In the genomic region with DNA sequence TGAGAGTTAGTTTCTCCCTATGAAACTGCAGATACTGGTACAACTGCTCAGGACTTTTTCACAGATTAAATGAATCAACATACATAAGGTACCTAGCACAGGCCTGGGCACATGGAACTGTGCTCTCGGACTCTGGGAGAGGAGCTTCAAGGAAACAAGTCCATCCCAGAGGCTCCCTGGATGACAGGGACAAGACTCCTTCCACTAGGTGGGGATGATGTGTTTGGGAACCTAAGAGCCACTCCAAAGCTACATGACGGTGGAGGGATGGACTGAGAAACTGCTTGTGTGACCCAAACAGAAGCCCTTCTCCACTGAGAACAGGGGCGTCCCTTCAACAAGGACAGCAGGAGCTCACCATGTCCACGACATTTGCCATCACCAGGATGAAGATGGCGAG, we compare ENCODE assay signal across 1 cellular context.
TF ChIP-seq lines count a peak whose summit lies in the region.

No MANE protein-coding gene starts in this region.

TF ChIP-seq in HepG2, 621 proteins besides CTCF, POLR2A, EP300 and RAD21 (continued from another document):
- TF ChIP-seq, protein P1, sequence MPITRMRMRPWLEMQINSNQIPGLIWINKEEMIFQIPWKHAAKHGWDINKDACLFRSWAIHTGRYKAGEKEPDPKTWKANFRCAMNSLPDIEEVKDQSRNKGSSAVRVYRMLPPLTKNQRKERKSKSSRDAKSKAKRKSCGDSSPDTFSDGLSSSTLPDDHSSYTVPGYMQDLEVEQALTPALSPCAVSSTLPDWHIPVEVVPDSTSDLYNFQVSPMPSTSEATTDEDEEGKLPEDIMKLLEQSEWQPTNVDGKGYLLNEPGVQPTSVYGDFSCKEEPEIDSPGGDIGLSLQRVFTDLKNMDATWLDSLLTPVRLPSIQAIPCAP (CRISPR knock-in tag; IDR thresholded peaks at IDR 0.05; ENCODE audit: low read depth), result no peak
- TF ChIP-seq FOXK2 (IDR thresholded peaks at IDR 0.05) (no peak), ZNF225 (CRISPR knock-in tag; IDR thresholded peaks at IDR 0.05) (no peak), STAG1 (CRISPR knock-in tag; IDR thresholded peaks at IDR 0.05) (peak; percentile 56), ZNF30 (CRISPR knock-in tag; IDR thresholded peaks at IDR 0.05) (no peak), TEAD3 (CRISPR knock-in tag; optimal IDR thresholded peaks at IDR 0.05; ENCODE audit: borderline replicate concordance) (peak; percentile 25)
- TF ChIP-seq, protein P2, sequence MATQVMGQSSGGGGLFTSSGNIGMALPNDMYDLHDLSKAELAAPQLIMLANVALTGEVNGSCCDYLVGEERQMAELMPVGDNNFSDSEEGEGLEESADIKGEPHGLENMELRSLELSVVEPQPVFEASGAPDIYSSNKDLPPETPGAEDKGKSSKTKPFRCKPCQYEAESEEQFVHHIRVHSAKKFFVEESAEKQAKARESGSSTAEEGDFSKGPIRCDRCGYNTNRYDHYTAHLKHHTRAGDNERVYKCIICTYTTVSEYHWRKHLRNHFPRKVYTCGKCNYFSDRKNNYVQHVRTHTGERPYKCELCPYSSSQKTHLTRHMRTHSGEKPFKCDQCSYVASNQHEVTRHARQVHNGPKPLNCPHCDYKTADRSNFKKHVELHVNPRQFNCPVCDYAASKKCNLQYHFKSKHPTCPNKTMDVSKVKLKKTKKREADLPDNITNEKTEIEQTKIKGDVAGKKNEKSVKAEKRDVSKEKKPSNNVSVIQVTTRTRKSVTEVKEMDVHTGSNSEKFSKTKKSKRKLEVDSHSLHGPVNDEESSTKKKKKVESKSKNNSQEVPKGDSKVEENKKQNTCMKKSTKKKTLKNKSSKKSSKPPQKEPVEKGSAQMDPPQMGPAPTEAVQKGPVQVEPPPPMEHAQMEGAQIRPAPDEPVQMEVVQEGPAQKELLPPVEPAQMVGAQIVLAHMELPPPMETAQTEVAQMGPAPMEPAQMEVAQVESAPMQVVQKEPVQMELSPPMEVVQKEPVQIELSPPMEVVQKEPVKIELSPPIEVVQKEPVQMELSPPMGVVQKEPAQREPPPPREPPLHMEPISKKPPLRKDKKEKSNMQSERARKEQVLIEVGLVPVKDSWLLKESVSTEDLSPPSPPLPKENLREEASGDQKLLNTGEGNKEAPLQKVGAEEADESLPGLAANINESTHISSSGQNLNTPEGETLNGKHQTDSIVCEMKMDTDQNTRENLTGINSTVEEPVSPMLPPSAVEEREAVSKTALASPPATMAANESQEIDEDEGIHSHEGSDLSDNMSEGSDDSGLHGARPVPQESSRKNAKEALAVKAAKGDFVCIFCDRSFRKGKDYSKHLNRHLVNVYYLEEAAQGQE (IDR thresholded peaks at IDR 0.05; ENCODE audit: borderline replicate concordance in 1 of 2, low read depth in 1 of 2, low read length in 2 of 2), result no peak
